ENCODE assay signal across 25 cellular contexts in genomic region chr21:43354666-43355065, GRCh38.
DNase-seq lines count a peak whose midpoint lies in the region; ATAC-seq and TF ChIP-seq lines count a peak whose summit lies in the region.
"Had no signal": no experiment of that assay in that cellular context is flagged by ENCODE, and none has a peak within 500 bp of the region (broad histone marks: within the 10 kb centered on the region; RNA-seq: fewer than 3 reads in every experiment).

No MANE protein-coding gene starts in this region.

- H3K27me3 ChIP-seq in GM06990 (replicated peaks; ENCODE audit: control insufficient read depth, insufficient read depth, low read length) (no peaks in the 10 kb centered on the region), OCI-LY3 (ENCODE audit: low read depth, low read length) (no peaks in the 10 kb centered on the region)
- H3K27me3 ChIP-seq: sigmoid colon, thyroid gland had no signal

- TF ChIP-seq CTCF in GM06990 (IDR thresholded peaks at IDR 0.05; ENCODE audit: insufficient read depth, low read length, poor library complexity, severe bottlenecking) (no peak), OCI-LY3 (IDR thresholded peaks at IDR 0.05; ENCODE audit: low read depth, low read length) (no peak)

- H3K9ac ChIP-seq in OCI-LY3 (ENCODE audit: low read length): peak overlapping the region; percentile 90

- peaks cover 4% of the 10 kb centered on the region for H3K9me3 Mint-ChIP-seq in T-helper 1 cell treated with Interleukin-12 subunit alpha and Interleukin-12 subunit beta and Interleukin-4 antibody, amounts not matched to agents 30 μg/mL and 1 μg/mL, for 36 hours
- no peaks in the 10 kb centered on the region for H3K9me3 Mint-ChIP-seq in naive B cell
- H3K9me3 Mint-ChIP-seq: activated T-helper 1 cell treated with anti-CD3 and anti-CD28 coated beads, Interleukin-12 subunit alpha, Interleukin-12 subunit beta, Interleukin-2, Interleukin-4 antibody, amounts not matched to agents 30 ng/mL and 10 ng/mL and 1 ng/mL, durations not matched to agents 14 hours and 24 hours and 36 hours; CD8-positive, alpha-beta memory T cell; H9; nephron; stimulated activated naive CD8-positive, alpha-beta T cell treated with anti-CD3 and anti-CD28 coated beads, Interleukin-15, Interleukin-2, amounts not matched to agents 100 ng/mL and 50 ng/mL, for 24 hours had no signal

- no peaks in the 10 kb centered on the region; the same call in 1 of the 2 replicates for H3K36me3 ChIP-seq in GM06990 (ENCODE audit: control insufficient read depth, insufficient read depth, low read length)
- no peaks in the 10 kb centered on the region for H3K36me3 ChIP-seq in OCI-LY3 (replicated peaks; ENCODE audit: low read depth, low read length)
- H3K36me3 ChIP-seq: sigmoid colon, thyroid gland had no signal

- peak overlapping the region; percentile 86 for H3K4me2 ChIP-seq in OCI-LY3 (ENCODE audit: low read length)

- H2AFZ ChIP-seq in OCI-LY3 (ENCODE audit: low read depth, low read length): no peak overlapping the region

- H3K36me3 Mint-ChIP-seq in T-helper 1 cell treated with Interleukin-12 subunit alpha and Interleukin-12 subunit beta and Interleukin-4 antibody, amounts not matched to agents 30 μg/mL and 1 μg/mL, for 36 hours (ENCODE audit: low read depth): no peaks in the 10 kb centered on the region
- H3K36me3 Mint-ChIP-seq in naive B cell: no peaks in the 10 kb centered on the region
- H3K36me3 Mint-ChIP-seq: CD8-positive, alpha-beta memory T cell; WTC11 had no signal

- H3K4me3 Mint-ChIP-seq in T-helper 1 cell treated with Interleukin-12 subunit alpha and Interleukin-12 subunit beta and Interleukin-4 antibody, amounts not matched to agents 30 μg/mL and 1 μg/mL, for 36 hours: no peak overlapping the region
- no peak overlapping the region for H3K4me3 Mint-ChIP-seq in naive B cell
- H3K4me3 Mint-ChIP-seq: activated T-helper 1 cell treated with anti-CD3 and anti-CD28 coated beads, Interleukin-12 subunit alpha, Interleukin-12 subunit beta, Interleukin-2, Interleukin-4 antibody, amounts not matched to agents 30 ng/mL and 10 ng/mL and 1 ng/mL, durations not matched to agents 14 hours and 24 hours and 36 hours; CD8-positive, alpha-beta memory T cell; H9; nephron; stimulated activated naive CD8-positive, alpha-beta T cell treated with anti-CD3 and anti-CD28 coated beads, Interleukin-15, Interleukin-2, amounts not matched to agents 100 ng/mL and 50 ng/mL, for 24 hours; WTC11 had no signal

- H3K9me3 ChIP-seq in OCI-LY3 (ENCODE audit: insufficient read depth, low read length): no peaks in the 10 kb centered on the region
- H3K9me3 ChIP-seq: sigmoid colon, thyroid gland had no signal

- H4K20me1 ChIP-seq in OCI-LY3 (ENCODE audit: insufficient read depth, low read length): no peaks in the 10 kb centered on the region

- H3K27ac Mint-ChIP-seq in T-helper 1 cell treated with Interleukin-12 subunit alpha and Interleukin-12 subunit beta and Interleukin-4 antibody, amounts not matched to agents 30 μg/mL and 1 μg/mL, for 36 hours: peak overlapping the region; percentile 65
- peak overlapping the region in 5 of 6 donors; percentile 12 to 96 (median 57) for H3K27ac Mint-ChIP-seq in naive B cell
- H3K27ac Mint-ChIP-seq: activated T-helper 1 cell treated with anti-CD3 and anti-CD28 coated beads, Interleukin-12 subunit alpha, Interleukin-12 subunit beta, Interleukin-2, Interleukin-4 antibody, amounts not matched to agents 30 ng/mL and 10 ng/mL and 1 ng/mL, durations not matched to agents 14 hours and 24 hours and 36 hours; nephron; stimulated activated naive CD8-positive, alpha-beta T cell treated with anti-CD3 and anti-CD28 coated beads, Interleukin-15, Interleukin-2, amounts not matched to agents 100 ng/mL and 50 ng/mL, for 24 hours had no signal

- H3K4me3 ChIP-seq in GM06990 (replicated peaks; ENCODE audit: low read depth, low read length): peak overlapping the region; percentile 12; the same call in 1 of the 2 replicates
- peak overlapping the region; percentile 71 for H3K4me3 ChIP-seq in OCI-LY3 (ENCODE audit: low read length)
- H3K4me3 ChIP-seq: sigmoid colon, thyroid gland had no signal

- H3K4me1 Mint-ChIP-seq in T-helper 1 cell treated with Interleukin-12 subunit alpha and Interleukin-12 subunit beta and Interleukin-4 antibody, amounts not matched to agents 30 μg/mL and 1 μg/mL, for 36 hours (ENCODE audit: low read depth): peaks cover 27% of the 10 kb centered on the region
- peaks cover 32 to 52% (median 35%) of the 10 kb centered on the region in 3 donors for H3K4me1 Mint-ChIP-seq in naive B cell
- H3K4me1 Mint-ChIP-seq: CD8-positive, alpha-beta memory T cell; WTC11 had no signal

- H3K79me2 ChIP-seq in OCI-LY3 (ENCODE audit: low read length): no peaks in the 10 kb centered on the region

- DNase-seq in T-helper 1 cell (no peak), GM06990 (ENCODE audit: extremely low read depth, insufficient read length) (no peak), naive B cell (no peak), NOMO-1 treated with dmso at 0.1 percent for 144 hours (lab: John Stamatoyannopoulos, UW; ENCODE audit: unreplicated experiment) (no peak)
- DNase-seq: CD8-positive, alpha-beta memory T cell; H9; islet precursor cell; NCI-H1092; NCI-H1930; NCI-H526 treated with DMSO at 0.1 percent for 48 hours; sigmoid colon; stimulated activated CD4-positive, alpha-beta T cell treated with anti-CD3 and anti-CD28 coated beads, Interleukin-15, amount 100 ng/mL, for 24 hours; T1000; thyroid gland had no signal

- H3K27me3 Mint-ChIP-seq in T-helper 1 cell treated with Interleukin-12 subunit alpha and Interleukin-12 subunit beta and Interleukin-4 antibody, amounts not matched to agents 30 μg/mL and 1 μg/mL, for 36 hours (ENCODE audit: low read depth): no peaks in the 10 kb centered on the region
- no peaks in the 10 kb centered on the region for H3K27me3 Mint-ChIP-seq in naive B cell
- H3K27me3 Mint-ChIP-seq: stimulated activated naive CD8-positive, alpha-beta T cell treated with anti-CD3 and anti-CD28 coated beads, Interleukin-15, Interleukin-2, amounts not matched to agents 100 ng/mL and 50 ng/mL, for 24 hours had no signal

- H3K4me1 ChIP-seq in OCI-LY3 (ENCODE audit: low read length): peaks cover 65% of the 10 kb centered on the region
- H3K4me1 ChIP-seq: sigmoid colon, thyroid gland had no signal

- no peak for ATAC-seq in naive B cell (ENCODE audit: low read depth in 2 of 2)
- ATAC-seq in GM21576 (IDR thresholded peaks at IDR 0.05; ENCODE audit: unreplicated experiment): no peak
- ATAC-seq in HG02870 (IDR thresholded peaks at IDR 0.05; ENCODE audit: unreplicated experiment): no peak
- ATAC-seq: Right ventricle myocardium inferior, WTC11 had no signal

- H3K27ac ChIP-seq in OCI-LY3 (ENCODE audit: low read length): peak overlapping the region; percentile 100
- H3K27ac ChIP-seq: 22Rv1, HL-60, sigmoid colon, thyroid gland had no signal
